In genomic region chr9:87076825-87077224, GRCh38 we compare ENCODE assay signal across 21 cellular contexts.
"Had no signal": no experiment of that assay in that cellular context is flagged by ENCODE, and none has a peak within 500 bp of the region (broad histone marks: within the 10 kb centered on the region; RNA-seq: fewer than 3 reads in every experiment).

No MANE protein-coding gene starts in this region.

- H3K9me3 ChIP-seq: esophagus squamous epithelium, prostate gland, upper lobe of left lung had no signal

- H3K36me3 ChIP-seq: esophagus squamous epithelium, heart right ventricle, prostate gland, upper lobe of left lung had no signal

- ATAC-seq: activated T-cell treated with anti-CD3 and anti-CD28 coated beads, Interleukin-2, amount 50 U/mL, for 4 hours; left ventricle myocardium superior; stimulated activated naive CD8-positive, alpha-beta T cell treated with anti-CD3 and anti-CD28 coated beads, Interleukin-15, Interleukin-2, amounts not matched to agents 100 U/mL and 50 U/mL, for 24 hours; T-cell had no signal

- H3K4me1 ChIP-seq: esophagus squamous epithelium, prostate gland, upper lobe of left lung had no signal

- FAIRE-seq: endometrium, frontal cortex had no signal

- H3K4me3 ChIP-seq: dorsolateral prefrontal cortex, esophagus squamous epithelium, heart right ventricle, prostate gland, upper lobe of left lung had no signal

- DNase-seq: activated CD4-positive, alpha-beta memory T cell treated with anti-CD3 and anti-CD28 coated beads for 36 hours; activated CD4-positive, alpha-beta T cell treated with anti-CD3 and anti-CD28 coated beads for 1 hour; activated gamma-delta T cell treated with Interleukin-2 at 50 U/mL for 16 hours; activated naive CD8-positive, alpha-beta T cell treated with anti-CD3 and anti-CD28 coated beads, Interleukin-2, amount 10 ng/mL, durations not matched to agents 7 days and 5 days; activated T-cell treated with anti-CD3 and anti-CD28 coated beads, Interleukin-2, amount 50 U/mL, for 4 hours; dorsolateral prefrontal cortex; esophagus squamous epithelium; heart right ventricle; islet precursor cell; left ventricle myocardium superior; mesendoderm; nephron progenitor cell; stimulated activated CD4-positive, alpha-beta T cell treated with anti-CD3 and anti-CD28 coated beads, Interleukin-4, amount 100 ng/mL, for 1 hour; stimulated activated CD8-positive, alpha-beta memory T cell treated with anti-CD3 and anti-CD28 coated beads, Interleukin-4, amount 100 ng/mL, for 48 hours; stimulated activated naive CD8-positive, alpha-beta T cell treated with anti-CD3 and anti-CD28 coated beads, Interleukin-15, Interleukin-2, amounts not matched to agents 100 U/mL and 50 U/mL, for 24 hours; T-cell; T1000; upper lobe of left lung had no signal

- H3K27me3 ChIP-seq: dorsolateral prefrontal cortex, esophagus squamous epithelium, heart right ventricle, upper lobe of left lung had no signal

- H3K27ac ChIP-seq: dorsolateral prefrontal cortex, esophagus squamous epithelium, heart right ventricle, prostate gland, upper lobe of left lung had no signal
